ENCODE assay signal across 9 cellular contexts in genomic region chr18:48929951-48930713, GRCh38. TPM values are rescaled to one million over a fixed set of nuclear protein-coding genes. Genes with fewer than 3 reads are reported as not detected.
DNase-seq lines count a peak whose midpoint lies in the region; ATAC-seq, FAIRE-seq and TF ChIP-seq lines count a peak whose summit lies in the region.
"Had no signal": no experiment of that assay in that cellular context is flagged by ENCODE, and none has a peak within 500 bp of the region (broad histone marks: within the 10 kb centered on the region; RNA-seq: fewer than 3 reads in every experiment).

No MANE protein-coding gene starts in this region.

- H3K9me3 Mint-ChIP-seq in central memory CD8-positive, alpha-beta T cell = no peaks in the 10 kb centered on the region
- H3K9me3 Mint-ChIP-seq in mesothelial cell of epicardium = no peaks in the 10 kb centered on the region

- H3K36me3 ChIP-seq in HUES64 (ENCODE audit: insufficient read depth, low read length) = no peaks in the 10 kb centered on the region; the same call in 1 of the 2 replicates

- no peak for TF ChIP-seq CTCF in A549 (IDR thresholded peaks at IDR 0.05)
- no peak for TF ChIP-seq CTCF in mesothelial cell of epicardium (IDR thresholded peaks at IDR 0.05; ENCODE audit: unreplicated experiment)

- H3K4me2 ChIP-seq in A549 = peak overlapping the region; percentile 72

- H3K27me3 ChIP-seq in HUES64 (ENCODE audit: insufficient read depth, low read length) = no peaks in the 10 kb centered on the region

- peak; percentile 13 for FAIRE-seq in A549 (lab: Jason Lieb, UNC)
- FAIRE-seq: bronchial epithelial cell had no signal

- H3K9me3 ChIP-seq in A549 = no peaks in the 10 kb centered on the region
- no peaks in the 10 kb centered on the region for H3K9me3 ChIP-seq in HUES64 (ENCODE audit: insufficient read depth, low read depth, low read length)

- TF ChIP-seq POLR2A in A549 (IDR thresholded peaks at IDR 0.05; ENCODE audit: low read length) = no peak

- peaks cover 54% of the 10 kb centered on the region for H3K36me3 Mint-ChIP-seq in central memory CD8-positive, alpha-beta T cell (ENCODE audit: insufficient read depth)
- no peaks in the 10 kb centered on the region for H3K36me3 Mint-ChIP-seq in mesothelial cell of epicardium

- H3K4me3 Mint-ChIP-seq in central memory CD8-positive, alpha-beta T cell = peak overlapping the region; percentile 68
- peak overlapping the region; percentile 57 for H3K4me3 Mint-ChIP-seq in mesothelial cell of epicardium

- H3K4me1 ChIP-seq in A549 (peaks cover 96% of the 10 kb centered on the region), HUES64 (ENCODE audit: insufficient read depth, low read length) (peaks cover 83% of the 10 kb centered on the region)

- 0 out of 2 replicates have a peak overlapping the region, but pooled peaks have one; percentile 7 for H3K9ac ChIP-seq in HUES64 (ENCODE audit: low read depth, low read length)

- H3K4me3 ChIP-seq in A549 (peak overlapping the region; percentile 27), HUES64 (ENCODE audit: low read length) (no peak overlapping the region)

- DNase-seq in A549 (ENCODE audit: low read depth in 1 of 2, low spot score in 1 of 2) = peak; percentile 89 to 92
- no peak for DNase-seq in central memory CD8-positive, alpha-beta T cell (ENCODE audit: low spot score in 2 of 2)
- no peak for DNase-seq in mesothelial cell of epicardium (ENCODE audit: low spot score in 2 of 2, unreplicated experiment in 2 of 2)
- DNase-seq in GM19238 (ENCODE audit: insufficient read length, low spot score) = no peak
- no peak for DNase-seq in NCI-H345 (lab: John Stamatoyannopoulos, UW)
- DNase-seq in NCI-H1092 treated with DMSO at 0.1 percent for 48 hours (lab: John Stamatoyannopoulos, UW) = no peak

- H3K4me1 Mint-ChIP-seq in central memory CD8-positive, alpha-beta T cell = peaks cover 86% of the 10 kb centered on the region
- peaks cover 97% of the 10 kb centered on the region for H3K4me1 Mint-ChIP-seq in mesothelial cell of epicardium

- ATAC-seq in A549 (peak; percentile 81 to 85), HG02678 (IDR thresholded peaks at IDR 0.05; ENCODE audit: unreplicated experiment) (no peak)
- no peak for ATAC-seq in central memory CD8-positive, alpha-beta T cell (replicated peaks; ENCODE audit: extremely low read depth, poor library complexity, severe bottlenecking)

- H3K27ac Mint-ChIP-seq in central memory CD8-positive, alpha-beta T cell (ENCODE audit: low read depth) = peak overlapping the region; percentile 95
- peak overlapping the region; percentile 99 for H3K27ac Mint-ChIP-seq in mesothelial cell of epicardium

- 0% methylated on average over 11 of the region's 20 CpGs for WGBS in A549 (ENCODE audit: missing lambda C conversion rate)
- WGBS in HUES64 = 49% methylated on average over 19 of the region's 20 CpGs

- TF ChIP-seq RAD21 in A549 (conservative IDR thresholded peaks at IDR 0.05 in 1 of 2, IDR thresholded peaks at IDR 0.05 in 1 of 2) = peak in 1 of 2 experiments; percentile 15; a peak in 3 of 5 replicates

- TF ChIP-seq EP300 in A549 (IDR thresholded peaks at IDR 0.05) = peak; percentile 59 to 80; a peak in 3 of 5 replicates

- CTCF ChIA-PET in A549 (lab: Yijun Ruan, JAX) = interaction anchor here (1.0 to 1.7 kb wide), 6 partner anchors 11 to 309 kb away, joined by 3 to 6 read pairs (median 3); no protein-coding TSS in a partner anchor

- POLR2A ChIA-PET in A549 (lab: Yijun Ruan, JAX) = interaction anchor here (0.6 to 3.0 kb wide), 5 partner anchors 10 to 769 kb away, joined by 3 to 11 read pairs (median 5); no protein-coding TSS in a partner anchor

- H3K27ac ChIP-seq in A549 (peak overlapping the region; percentile 94 to 99), HUES64 (ENCODE audit: low read depth, low read length) (no peak overlapping the region; the same call in 1 of the 2 replicates)

- no peaks in the 10 kb centered on the region for H3K27me3 Mint-ChIP-seq in central memory CD8-positive, alpha-beta T cell
- no peaks in the 10 kb centered on the region for H3K27me3 Mint-ChIP-seq in mesothelial cell of epicardium (ENCODE audit: low read depth)

TF ChIP-seq in A549, 52 proteins besides CTCF, POLR2A, EP300 and RAD21 (continues in another document):
- TF ChIP-seq GATA3 (IDR thresholded peaks at IDR 0.05; ENCODE audit: borderline replicate concordance) (peak; percentile 83), POLR2AphosphoS2 (conservative IDR thresholded peaks at IDR 0.05; ENCODE audit: low read length) (no peak), JUNB (IDR thresholded peaks at IDR 0.05) (peak; percentile 52), FOXS1 (CRISPR knock-in tag; IDR thresholded peaks at IDR 0.05) (0 out of 2 replicates have a peak, but pooled peaks have one; percentile 7), HMGXB4 (CRISPR knock-in tag; IDR thresholded peaks at IDR 0.05; ENCODE audit: borderline replicate concordance) (no peak), MAFK (IDR thresholded peaks at IDR 0.05; ENCODE audit: partially characterized antibody) (no peak), FOSB (CRISPR knock-in tag; IDR thresholded peaks at IDR 0.05) (0 out of 2 replicates have a peak, but pooled peaks have one; percentile 50), TP53 (CRISPR knock-in tag; IDR thresholded peaks at IDR 0.05) (no peak), ZC3H11A (IDR thresholded peaks at IDR 0.05) (no peak), HOXB13 (CRISPR knock-in tag; IDR thresholded peaks at IDR 0.05; ENCODE audit: low read depth) (peak; percentile 41; the same call in 1 of the 2 replicates), ATOH8 (CRISPR knock-in tag; IDR thresholded peaks at IDR 0.05; ENCODE audit: low read depth) (no peak; the same call in 1 of the 2 replicates), PBX3 (IDR thresholded peaks at IDR 0.05) (no peak; the same call in 1 of the 2 replicates), ESRRA (IDR thresholded peaks at IDR 0.05; ENCODE audit: borderline replicate concordance, low read length) (no peak), NR3C1 (IDR thresholded peaks at IDR 0.05) (no peak), JUN (IDR thresholded peaks at IDR 0.05) (peak in 1 of 2 experiments; percentile 75; a peak in 3 of 5 replicates), CEBPB (IDR thresholded peaks at IDR 0.05) (0 out of 4 replicates have a peak, but pooled peaks of 1 of the 2 experiments have one; percentile 4), E2F6 (IDR thresholded peaks at IDR 0.05; ENCODE audit: borderline replicate concordance, low read depth) (no peak; the same call in 1 of the 2 replicates), FOSL2 (IDR thresholded peaks at IDR 0.05) (no peak), FOSL2 (CRISPR knock-in tag; IDR thresholded peaks at IDR 0.05) (peak; percentile 67), MAX (IDR thresholded peaks at IDR 0.05) (peak; percentile 47)

RNA-seq across cellular contexts. Expression of gene SMAD7, which starts 20.6 kb away (rescaled TPM):
- 18.9 and 19.9 TPM in 2 replicates for polyA plus RNA-seq in A549 (2011; rRNA removed)
- 38.2 and 48.5 TPM in 2 replicates for polyA plus RNA-seq in A549 (2012; cell fraction: cytosol; rRNA removed)
- polyA plus RNA-seq in A549 (2012; cell fraction: nucleus; rRNA removed) = 76.0 and 84.4 TPM in 2 replicates
- 26.9 to 29.1 TPM (median 29.0 TPM) in 3 replicates for polyA plus RNA-seq in A549 (2017; fragmentation: RNase III; extraction: RNeasy Plus Mini Kit Qiagen cat#74134 plus additional on column Dnase treatment)
- 51.4 and 52.2 TPM in 2 replicates for polyA minus RNA-seq in A549 (2011; rRNA and poly(A)+ RNA removed)
- polyA plus RNA-seq in HUES64 (2013, experiment 1 of 2) = 9.8 TPM
- 10.7 TPM for polyA plus RNA-seq in HUES64 (2013, experiment 2 of 2)
- 75.5 to 77.6 TPM (median 76.8 TPM) in 3 replicates for total RNA-seq in mesothelial cell of epicardium

Comparison
In these comparisons a context has a peak if more than half of its experiments do, and no peak if none do; other contexts are left out.
1. ATAC-seq: peak in A549 (2 of 2); none in central memory CD8-positive, alpha-beta T cell (single experiment) and HG02678 (single experiment).
2. DNase-seq: peak in A549 (2 of 2); none in central memory CD8-positive, alpha-beta T cell (0 of 2), mesothelial cell of epicardium (0 of 2), GM19238 (single experiment), NCI-H345 (single experiment) and NCI-H1092 treated with DMSO at 0.1 percent for 48 hours (single experiment).